In genomic region chr15:48645558-48646330, GRCh38 we compare ENCODE assay signal across 8 cellular contexts. TPM values are rescaled to one million over a fixed set of nuclear protein-coding genes. Genes with fewer than 3 reads are reported as not detected.
DNase-seq lines count a peak whose midpoint lies in the region; ATAC-seq, FAIRE-seq and TF ChIP-seq lines count a peak whose summit lies in the region.

Gene FBN1, minus strand, starts transcription at chr15:48645709. Its CDS starts 940 bp downstream, at chr15:48644769.

- H3K27me3 ChIP-seq in OCI-LY3 (ENCODE audit: low read depth, low read length) (peaks cover 12% of the 10 kb centered on the region), kidney epithelial cell (ENCODE audit: control insufficient read depth, insufficient read depth, low read length) (no peaks in the 10 kb centered on the region), small intestine (ENCODE audit: control insufficient read depth in 2 of 2, insufficient read depth in 2 of 2, low read length in 2 of 2) (peaks cover 0 to 17% of the 10 kb centered on the region in 2 donors)

- no peak for TF ChIP-seq CTCF in OCI-LY3 (IDR thresholded peaks at IDR 0.05; ENCODE audit: low read depth, low read length)
- TF ChIP-seq CTCF in kidney epithelial cell (IDR thresholded peaks at IDR 0.05; ENCODE audit: insufficient read depth, low read length, poor library complexity, severe bottlenecking): no peak

- H3K4me1 ChIP-seq in OCI-LY3 (ENCODE audit: low read length) (peaks cover 7% of the 10 kb centered on the region), small intestine (ENCODE audit: control insufficient read depth in 2 of 2, insufficient read depth in 1 of 2, low read depth in 1 of 2, low read length in 1 of 2) (no peaks in the 10 kb centered on the region)

- no peaks in the 10 kb centered on the region for H4K20me1 ChIP-seq in OCI-LY3 (ENCODE audit: insufficient read depth, low read length)

- H3K79me2 ChIP-seq in OCI-LY3 (ENCODE audit: low read length): no peaks in the 10 kb centered on the region

- H3K36me3 ChIP-seq in OCI-LY3 (replicated peaks; ENCODE audit: low read depth, low read length) (no peaks in the 10 kb centered on the region), kidney epithelial cell (ENCODE audit: control insufficient read depth, insufficient read depth, low read length) (no peaks in the 10 kb centered on the region), small intestine (ENCODE audit: control insufficient read depth in 2 of 2, insufficient read depth in 2 of 2, low read length in 2 of 2) (no peaks in the 10 kb centered on the region)

- H3K9me3 ChIP-seq in OCI-LY3 (ENCODE audit: insufficient read depth, low read length): no peaks in the 10 kb centered on the region
- no peaks in the 10 kb centered on the region for H3K9me3 ChIP-seq in small intestine (ENCODE audit: control insufficient read depth, low read depth)

- FAIRE-seq in small intestine (lab: Jason Lieb, UNC): no peak

- WGBS in small intestine, 3 donors: 1 to 4% (median 3%) methylated on average over 58 to 66 of the region's 66 CpGs

- H3K4me3 ChIP-seq in OCI-LY3 (ENCODE audit: low read length) (peak within 1 kb of the TSS; percentile 88), kidney epithelial cell (ENCODE audit: low read depth, low read length) (peak within 1 kb of the TSS; percentile 89), small intestine (ENCODE audit: low read depth in 1 of 2, low read length in 2 of 2) (peak within 1 kb of the TSS; percentile 40 to 49)

- H3K4me2 ChIP-seq in OCI-LY3 (ENCODE audit: low read length): peak within 1 kb of the TSS; percentile 100

- peak; percentile 77 for ATAC-seq in GM18511 (IDR thresholded peaks at IDR 0.05; ENCODE audit: unreplicated experiment)
- ATAC-seq in HG02870 (IDR thresholded peaks at IDR 0.05; ENCODE audit: unreplicated experiment): peak; percentile 59

- H3K27ac ChIP-seq in OCI-LY3 (ENCODE audit: low read length) (no peak within 1 kb of the TSS), cingulate gyrus (ENCODE audit: low read depth, low read length) (peak within 1 kb of the TSS; percentile 75), small intestine (ENCODE audit: low read depth in 1 of 2, low read length in 1 of 2) (peak within 1 kb of the TSS in 1 of 2 donors; percentile 73)

- peak within 1 kb of the TSS; percentile 61 for H3K9ac ChIP-seq in OCI-LY3 (ENCODE audit: low read length)

- DNase-seq in AG20443 (ENCODE audit: low spot score) (peak; percentile 95), kidney epithelial cell (ENCODE audit: low read depth) (peak; percentile 53), small intestine (peak; percentile 2), CD1c-positive myeloid dendritic cell (ENCODE audit: extremely low spot score) (no peak)

- peak within 1 kb of the TSS; percentile 75 for H2AFZ ChIP-seq in OCI-LY3 (ENCODE audit: low read depth, low read length)

RNA-seq across cellular contexts. Expression of gene FBN1, which starts in this region (rescaled TPM):
- total RNA-seq in kidney epithelial cell: 35.5 and 35.9 TPM in 2 replicates
- 10 to 100 TPM in 1 of 3 donors, 1 to 10 TPM in 2; 1.1 to 20.3 (median 2.2) TPM for polyA plus RNA-seq in small intestine
